ENCODE assay signal across 9 cellular contexts in genomic region chr6:11096109-11096508, GRCh38. TPM values are rescaled to one million over a fixed set of nuclear protein-coding genes. Genes with fewer than 3 reads are reported as not detected.
DNase-seq lines count a peak whose midpoint lies in the region; ATAC-seq and TF ChIP-seq lines count a peak whose summit lies in the region.
"Had no signal": no experiment of that assay in that cellular context is flagged by ENCODE, and none has a peak within 500 bp of the region (broad histone marks: within the 10 kb centered on the region; RNA-seq: fewer than 3 reads in every experiment).

No MANE protein-coding gene starts in this region.

- H3K27ac Mint-ChIP-seq in CD4-positive, alpha-beta T cell: peak overlapping the region; percentile 97

- H3K4me3 ChIP-seq in HFF-Myc (replicated peaks; ENCODE audit: low read depth, low read length) (peak overlapping the region; percentile 80), fibroblast of the aortic adventitia (ENCODE audit: low read depth, low read length) (no peak overlapping the region), spleen (no peak overlapping the region)

- no peaks in the 10 kb centered on the region for H3K9me3 ChIP-seq in CD4-positive, alpha-beta T cell (ENCODE audit: control insufficient read depth, low read length)
- no peaks in the 10 kb centered on the region for H3K9me3 ChIP-seq in spleen

- peak overlapping the region; percentile 48 for H3K4me3 Mint-ChIP-seq in CD4-positive, alpha-beta T cell

- no peaks in the 10 kb centered on the region for H3K9me3 Mint-ChIP-seq in CD4-positive, alpha-beta T cell
- H3K9me3 Mint-ChIP-seq: IgD-negative memory B cell had no signal

- intact Hi-C loops in CD4-positive, alpha-beta T cell (cut with DNase I, micrococcal nuclease): loop anchor here (10.0 kb wide), 2 partner anchors 401 to 691 kb away; partner anchors contain the start of genes C6orf52 (in 1 of the 2) and PAK1IP1 (in 1 of the 2)
- intact Hi-C loops in spleen (cut with DNase I; ENCODE audit: low total_unique reads): no loop called here

- no peak for TF ChIP-seq POLR2A in spleen (IDR thresholded peaks at IDR 0.05)

- H3K27me3 Mint-ChIP-seq in CD4-positive, alpha-beta T cell: no peaks in the 10 kb centered on the region
- H3K27me3 Mint-ChIP-seq: IgD-negative memory B cell had no signal

- no peak overlapping the region for H3K27ac ChIP-seq in CD4-positive, alpha-beta T cell (ENCODE audit: low read depth, low read length)
- H3K27ac ChIP-seq in spleen: no peak overlapping the region

- POLR2A ChIA-PET in CD4-positive, alpha-beta T cell (lab: Charles Lee): interaction anchor here (1.2 kb wide), 1 partner anchor 13 kb away, joined by 3 read pairs; no protein-coding TSS in a partner anchor

- no peak for ATAC-seq in CD4-positive, alpha-beta T cell (ENCODE audit: poor library complexity)
- ATAC-seq in HG03520 (IDR thresholded peaks at IDR 0.05; ENCODE audit: unreplicated experiment) (no peak), GM18498 (IDR thresholded peaks at IDR 0.05; ENCODE audit: unreplicated experiment) (no peak)

- H3K36me3 Mint-ChIP-seq in CD4-positive, alpha-beta T cell (ENCODE audit: low read depth): peaks cover 26% of the 10 kb centered on the region
- H3K36me3 Mint-ChIP-seq: IgD-negative memory B cell had no signal

- WGBS in spleen, 5 donors: 65 to 76% (median 73%) methylated on average over 4 of the region's 4 CpGs

- H3K36me3 ChIP-seq in spleen: peaks cover 0 to 13% (median 0%) of the 10 kb centered on the region in 6 donors

- peaks cover 31% of the 10 kb centered on the region for H3K4me1 Mint-ChIP-seq in CD4-positive, alpha-beta T cell (ENCODE audit: low read depth)

- no peak for DNase-seq in CD4-positive, alpha-beta T cell
- DNase-seq in HFF-Myc (ENCODE audit: extremely low read depth, low read depth): no peak
- DNase-seq in SW480 (ENCODE audit: low spot score): peak; percentile 21
- peak; percentile 50 for DNase-seq in fibroblast of the aortic adventitia (ENCODE audit: low read depth)
- DNase-seq in spleen: no peak
- DNase-seq in epidermal melanocyte (ENCODE audit: insufficient read length, low spot score): no peak

- H3K4me1 ChIP-seq in spleen: peaks cover 8 to 36% (median 29%) of the 10 kb centered on the region in 6 donors

- no peaks in the 10 kb centered on the region for H3K27me3 ChIP-seq in CD4-positive, alpha-beta T cell (ENCODE audit: control insufficient read depth, insufficient read depth, low read length)
- H3K27me3 ChIP-seq in spleen (replicated peaks in 1 of 7): no peaks in the 10 kb centered on the region

- CTCF ChIA-PET in CD4-positive, alpha-beta T cell (lab: Charles Lee): no interaction called here

- no peak for TF ChIP-seq CTCF in CD4-positive, alpha-beta T cell (IDR thresholded peaks at IDR 0.05)
- no peak for TF ChIP-seq CTCF in HFF-Myc (IDR thresholded peaks at IDR 0.05; ENCODE audit: low read depth, low read length, missing control alignments)
- no peak for TF ChIP-seq CTCF in fibroblast of the aortic adventitia (IDR thresholded peaks at IDR 0.05; ENCODE audit: insufficient read depth, low read length)
- no peak for TF ChIP-seq CTCF in spleen (IDR thresholded peaks at IDR 0.05 in 8 of 11, conservative IDR thresholded peaks at IDR 0.05 in 3 of 11)

RNA-seq across cellular contexts. Expression of gene SMIM13, which starts 2.5 kb away (rescaled TPM):
- 1 to 10 TPM; 3.0 to 4.6 TPM for total RNA-seq in CD4-positive, alpha-beta T cell
- total RNA-seq in fibroblast of the aortic adventitia (ENCODE audit: low replicate concordance) (2.3 and 8.1 TPM in 2 replicates), spleen (1 to 10 TPM; 5.0 to 8.3 (median 6.2) TPM)
- 1 to 10 TPM; 1.5 to 3.2 (median 1.9) TPM for polyA plus RNA-seq in spleen

RNA-seq across cellular contexts. Expression of gene ERVFRD-1, which starts 15.4 kb away (rescaled TPM):
- total RNA-seq in CD4-positive, alpha-beta T cell: not detected
- total RNA-seq in fibroblast of the aortic adventitia (ENCODE audit: low replicate concordance): not detected in 2 replicates
- total RNA-seq in spleen: under 1 TPM in 2 of 7 donors, not detected in 5; 0.17 to 0.28 TPM
- polyA plus RNA-seq in spleen: not detected
- polyA plus RNA-seq: IgD-negative memory B cell had no signal

RNA-seq across cellular contexts. Expression of gene ELOVL2, which starts 52.0 kb away (rescaled TPM):
- total RNA-seq in CD4-positive, alpha-beta T cell: not detected
- total RNA-seq in fibroblast of the aortic adventitia (ENCODE audit: low replicate concordance) (0.16 and 0.18 TPM in 2 replicates), spleen (not detected)
- under 1 TPM; 0.03 to 0.08 (median 0.04) TPM for polyA plus RNA-seq in spleen
- polyA plus RNA-seq: IgD-negative memory B cell had no signal

Comparison
In these comparisons a context has a peak if more than half of its experiments do, and no peak if none do; other contexts are left out.
1. DNase-seq: peak in SW480 (single experiment) and fibroblast of the aortic adventitia (single experiment); none in CD4-positive, alpha-beta T cell (0 of 10), HFF-Myc (single experiment), spleen (single experiment) and epidermal melanocyte (single experiment).